22 cellular contexts compared by ENCODE assay signal in genomic region chrX:73683236-73683859, GRCh38.
A peak's percentile ranks its signal among the peaks of the same experiment; 100 is the strongest.
DNase-seq lines count a peak whose midpoint lies in the region; ATAC-seq, FAIRE-seq and TF ChIP-seq lines count a peak whose summit lies in the region.
"Had no signal": no experiment of that assay in that cellular context is flagged by ENCODE, and none has a peak within 500 bp of the region (broad histone marks: within the 10 kb centered on the region; RNA-seq: fewer than 3 reads in every experiment).

No MANE protein-coding gene starts in this region.

- H3K27me3 ChIP-seq in A673 (replicated peaks; ENCODE audit: insufficient read depth, low read depth, low read length, poor library complexity) = peaks cover 3% of the 10 kb centered on the region
- no peaks in the 10 kb centered on the region for H3K27me3 ChIP-seq in astrocyte (ENCODE audit: insufficient read depth, low read length)
- H3K27me3 ChIP-seq: esophagus muscularis mucosa, transverse colon had no signal

- POLR2A ChIA-PET in A673 (lab: Charles Lee; ENCODE audit: low non-redundant PET) = no interaction called here

- no peak for ATAC-seq in HG02642 (IDR thresholded peaks at IDR 0.05; ENCODE audit: poor library complexity, unreplicated experiment)
- no peak for ATAC-seq in activated T-cell treated with anti-CD3 and anti-CD28 coated beads, Interleukin-2, amount 50 U/mL, for 72 hours (replicated peaks in 1 of 2)
- ATAC-seq: sciatic nerve; stimulated activated naive CD8-positive, alpha-beta T cell treated with anti-CD3 and anti-CD28 coated beads, Interleukin-15, Interleukin-2, amounts not matched to agents 100 U/mL and 50 U/mL, for 24 hours; T-cell had no signal

- CTCF ChIA-PET in A673 (lab: Charles Lee) = no interaction called here
- CTCF ChIA-PET in activated naive CD4-positive, alpha-beta T cell treated with anti-CD3 and anti-CD28 coated beads, Interleukin-2, amount 10 ng/mL, durations not matched to agents 7 days and 5 days (lab: Charles Lee) = no interaction called here

- no peaks in the 10 kb centered on the region for H4K20me1 ChIP-seq in astrocyte (ENCODE audit: insufficient read depth, low read length)

- peak overlapping the region; percentile 11 for H3K4me2 ChIP-seq in astrocyte (ENCODE audit: low read length)

- H3K36me3 Mint-ChIP-seq in astrocyte (ENCODE audit: low read depth, unreplicated experiment) = peaks cover 3% of the 10 kb centered on the region
- H3K36me3 Mint-ChIP-seq in activated T-cell treated with anti-CD3 and anti-CD28 coated beads, Interleukin-2, amount 50 U/mL, for 72 hours (ENCODE audit: insufficient read depth in 2 of 2) = peaks cover 0 to 4% of the 10 kb centered on the region in 2 donors
- H3K36me3 Mint-ChIP-seq in activated naive CD4-positive, alpha-beta T cell treated with anti-CD3 and anti-CD28 coated beads, Interleukin-2, amount 10 ng/mL, durations not matched to agents 7 days and 5 days = peaks cover 7% of the 10 kb centered on the region

- no TSS peak for BruUV-seq in A673 (replicated peaks; lab: Mats Ljungman, UMichigan)

- DNase-seq in A673 (ENCODE audit: low spot score) = peak; percentile 5
- DNase-seq in GM04504 (ENCODE audit: low read depth) = peak; percentile 17
- DNase-seq in astrocyte (ENCODE audit: low read depth) = peak; percentile 6
- DNase-seq in fibroblast of the conjunctiva (ENCODE audit: low read depth) = peak; percentile 8
- no peak for DNase-seq in NCI-H526 (lab: John Stamatoyannopoulos, UW)
- no peak for DNase-seq in activated T-cell treated with anti-CD3 and anti-CD28 coated beads, Interleukin-2, amount 50 U/mL, for 72 hours
- no peak for DNase-seq in activated naive CD4-positive, alpha-beta T cell treated with anti-CD3 and anti-CD28 coated beads, Interleukin-2, amount 10 ng/mL, durations not matched to agents 7 days and 5 days
- DNase-seq: 8988T; activated CD4-positive, alpha-beta T cell treated with anti-CD3 and anti-CD28 coated beads, Interleukin-2, amount 10 ng/mL, durations not matched to agents 7 days and 5 days; activated effector memory CD4-positive, alpha-beta T cell treated with Interleukin-2 at 50 U/mL for 16 hours; DMS153; Karpas-422; NCI-H1417; NCI-H524; stimulated activated CD4-positive, alpha-beta T cell treated with anti-CD3 and anti-CD28 coated beads, Interleukin-1b, Interleukin-23, amount 100 ng/mL, for 48 hours; stimulated activated naive CD8-positive, alpha-beta T cell treated with anti-CD3 and anti-CD28 coated beads, Interleukin-15, Interleukin-2, amounts not matched to agents 100 U/mL and 50 U/mL, for 24 hours; T-cell; transverse colon had no signal

- peaks cover 2% of the 10 kb centered on the region for H3K4me1 Mint-ChIP-seq in astrocyte (ENCODE audit: low read depth, unreplicated experiment)
- no peaks in the 10 kb centered on the region for H3K4me1 Mint-ChIP-seq in activated T-cell treated with anti-CD3 and anti-CD28 coated beads, Interleukin-2, amount 50 U/mL, for 72 hours (ENCODE audit: low read depth)
- no peaks in the 10 kb centered on the region for H3K4me1 Mint-ChIP-seq in activated naive CD4-positive, alpha-beta T cell treated with anti-CD3 and anti-CD28 coated beads, Interleukin-2, amount 10 ng/mL, durations not matched to agents 7 days and 5 days
- H3K4me1 Mint-ChIP-seq: activated CD4-positive, alpha-beta T cell treated with anti-CD3 and anti-CD28 coated beads, Interleukin-2, amount 10 ng/mL, durations not matched to agents 7 days and 5 days; central memory CD8-positive, alpha-beta T cell; T-cell had no signal

- H3K79me2 ChIP-seq in astrocyte (ENCODE audit: insufficient read depth, low read length) = no peaks in the 10 kb centered on the region

- intact Hi-C loops in A673 (cut with micrococcal nuclease; ENCODE audit: unreplicated experiment) = no loop called here

- TF ChIP-seq CTCF in A673 (conservative IDR thresholded peaks at IDR 0.05; ENCODE audit: low read depth, low read length) (no peak), astrocyte (IDR thresholded peaks at IDR 0.05; ENCODE audit: insufficient read depth, low read depth, low read length) (no peak)

- H3K27me3 Mint-ChIP-seq in astrocyte (ENCODE audit: low read depth, unreplicated experiment) = no peaks in the 10 kb centered on the region
- peaks cover 11% of the 10 kb centered on the region for H3K27me3 Mint-ChIP-seq in activated T-cell treated with anti-CD3 and anti-CD28 coated beads, Interleukin-2, amount 50 U/mL, for 72 hours (ENCODE audit: low read depth)
- no peaks in the 10 kb centered on the region for H3K27me3 Mint-ChIP-seq in activated naive CD4-positive, alpha-beta T cell treated with anti-CD3 and anti-CD28 coated beads, Interleukin-2, amount 10 ng/mL, durations not matched to agents 7 days and 5 days
- H3K27me3 Mint-ChIP-seq: activated CD4-positive, alpha-beta T cell treated with anti-CD3 and anti-CD28 coated beads, Interleukin-2, amount 10 ng/mL, durations not matched to agents 7 days and 5 days; central memory CD8-positive, alpha-beta T cell had no signal

- H3K36me3 ChIP-seq in A673 (ENCODE audit: insufficient read depth, low read length, poor library complexity, severe bottlenecking) (no peaks in the 10 kb centered on the region), astrocyte (ENCODE audit: insufficient read depth, low read length) (no peaks in the 10 kb centered on the region)
- H3K36me3 ChIP-seq: transverse colon had no signal

- peak; percentile 99 for FAIRE-seq in astrocyte (lab: Jason Lieb, UNC)

- H3K27ac Mint-ChIP-seq in astrocyte (ENCODE audit: unreplicated experiment) = no peak overlapping the region
- H3K27ac Mint-ChIP-seq in activated T-cell treated with anti-CD3 and anti-CD28 coated beads, Interleukin-2, amount 50 U/mL, for 72 hours = no peak overlapping the region
- no peak overlapping the region for H3K27ac Mint-ChIP-seq in activated naive CD4-positive, alpha-beta T cell treated with anti-CD3 and anti-CD28 coated beads, Interleukin-2, amount 10 ng/mL, durations not matched to agents 7 days and 5 days
- H3K27ac Mint-ChIP-seq: activated CD4-positive, alpha-beta T cell treated with anti-CD3 and anti-CD28 coated beads, Interleukin-2, amount 10 ng/mL, durations not matched to agents 7 days and 5 days; T-cell had no signal

- no peak overlapping the region for H3K4me3 ChIP-seq in A673 (ENCODE audit: low read depth, low read length, poor library complexity, severe bottlenecking)
- H3K4me3 ChIP-seq in astrocyte (ENCODE audit: insufficient read depth, low read depth, low read length) = no peak overlapping the region
- H3K4me3 ChIP-seq: esophagus muscularis mucosa, transverse colon had no signal

- H3K27ac ChIP-seq in A673 (ENCODE audit: low read depth, low read length, poor library complexity, severe bottlenecking) (no peak overlapping the region), astrocyte (ENCODE audit: low read depth, low read length) (no peak overlapping the region)
- H3K27ac ChIP-seq: esophagus muscularis mucosa, transverse colon had no signal

- no peak overlapping the region for H3K9ac ChIP-seq in astrocyte (ENCODE audit: low read length)

- no peak overlapping the region for H3K4me3 Mint-ChIP-seq in astrocyte (ENCODE audit: unreplicated experiment)
- H3K4me3 Mint-ChIP-seq in activated T-cell treated with anti-CD3 and anti-CD28 coated beads, Interleukin-2, amount 50 U/mL, for 72 hours = no peak overlapping the region
- H3K4me3 Mint-ChIP-seq in activated naive CD4-positive, alpha-beta T cell treated with anti-CD3 and anti-CD28 coated beads, Interleukin-2, amount 10 ng/mL, durations not matched to agents 7 days and 5 days = no peak overlapping the region
- H3K4me3 Mint-ChIP-seq: activated CD4-positive, alpha-beta T cell treated with anti-CD3 and anti-CD28 coated beads, Interleukin-2, amount 10 ng/mL, durations not matched to agents 7 days and 5 days; central memory CD8-positive, alpha-beta T cell; T-cell had no signal

- no peak overlapping the region for H2AFZ ChIP-seq in astrocyte (ENCODE audit: low read depth, low read length)

- H3K4me1 ChIP-seq in A673 (ENCODE audit: insufficient read depth, low read length, poor library complexity, severe bottlenecking) = no peaks in the 10 kb centered on the region
- H3K4me1 ChIP-seq in astrocyte (ENCODE audit: insufficient read depth, low read length) = no peaks in the 10 kb centered on the region
- H3K4me1 ChIP-seq: esophagus muscularis mucosa, transverse colon had no signal

- H3K9me3 Mint-ChIP-seq in astrocyte (ENCODE audit: unreplicated experiment) = no peaks in the 10 kb centered on the region
- peaks cover 0 to 2% of the 10 kb centered on the region in 2 donors for H3K9me3 Mint-ChIP-seq in activated T-cell treated with anti-CD3 and anti-CD28 coated beads, Interleukin-2, amount 50 U/mL, for 72 hours
- H3K9me3 Mint-ChIP-seq in activated naive CD4-positive, alpha-beta T cell treated with anti-CD3 and anti-CD28 coated beads, Interleukin-2, amount 10 ng/mL, durations not matched to agents 7 days and 5 days = no peaks in the 10 kb centered on the region
- H3K9me3 Mint-ChIP-seq: central memory CD8-positive, alpha-beta T cell had no signal

- H3K9me3 ChIP-seq in A673 (ENCODE audit: low read depth, low read length, poor library complexity, severe bottlenecking) (no peaks in the 10 kb centered on the region), astrocyte (ENCODE audit: insufficient read depth, low read depth, low read length) (no peaks in the 10 kb centered on the region)
- H3K9me3 ChIP-seq: esophagus muscularis mucosa, transverse colon had no signal

Comparison
In these comparisons a context has a peak if more than half of its experiments do, and no peak if none do; other contexts are left out.
1. DNase-seq: peak in A673 (single experiment), GM04504 (single experiment), astrocyte (single experiment) and fibroblast of the conjunctiva (single experiment); none in NCI-H526 (0 of 2), activated T-cell treated with anti-CD3 and anti-CD28 coated beads, Interleukin-2, amount 50 U/mL, for 72 hours (0 of 2) and activated naive CD4-positive, alpha-beta T cell treated with anti-CD3 and anti-CD28 coated beads, Interleukin-2, amount 10 ng/mL, durations not matched to agents 7 days and 5 days (single experiment).